Comparison of ENCODE assay signal across 8 cellular contexts in genomic region chr4:89109841-89110540, GRCh38. TPM values are rescaled to one million over a fixed set of nuclear protein-coding genes. Genes with fewer than 3 reads are reported as not detected.
DNase-seq lines count a peak whose midpoint lies in the region; ATAC-seq and TF ChIP-seq lines count a peak whose summit lies in the region.

No MANE protein-coding gene starts in this region.

- intact Hi-C loops in posterior vena cava (cut with DNase I): no loop called here

- no peak for DNase-seq in SK-N-MC (ENCODE audit: low read depth, low spot score)
- no peak for DNase-seq in fibroblast of villous mesenchyme (ENCODE audit: low read depth)
- DNase-seq in posterior vena cava (ENCODE audit: low spot score): peak; percentile 30
- DNase-seq in activated CD4-positive, CD25-positive, alpha-beta regulatory T cell treated with anti-CD3 and anti-CD28 coated beads, Interleukin-2, amount 50 U/mL, for 72 hours: no peak
- no peak for DNase-seq in OCI-M2 (lab: John Stamatoyannopoulos, UW; ENCODE audit: unreplicated experiment)
- DNase-seq in NCI-H2029 treated with DMSO at 0.1 percent for 48 hours (lab: John Stamatoyannopoulos, UW): no peak

- H3K4me2 ChIP-seq in DOHH2 (ENCODE audit: low read length): peak overlapping the region; percentile 81

- no peaks in the 10 kb centered on the region for H4K20me1 ChIP-seq in DOHH2 (ENCODE audit: control insufficient read depth, insufficient read depth, low read depth, low read length)

- H3K4me1 ChIP-seq in DOHH2 (ENCODE audit: control insufficient read depth, low read length): peaks cover 17% of the 10 kb centered on the region

- TF ChIP-seq CTCF in DOHH2 (IDR thresholded peaks at IDR 0.05; ENCODE audit: low read depth, low read length, poor library complexity, severe bottlenecking) (no peak), fibroblast of villous mesenchyme (IDR thresholded peaks at IDR 0.05; ENCODE audit: insufficient read depth, low read depth, low read length) (no peak)

- peaks cover 6% of the 10 kb centered on the region; the same call in 1 of the 2 replicates for H3K9me3 ChIP-seq in DOHH2 (ENCODE audit: control insufficient read depth, insufficient read depth, low read length)
- H3K9me3 ChIP-seq in SK-N-MC (ENCODE audit: low read depth, low read length): no peaks in the 10 kb centered on the region

- peak overlapping the region; percentile 3 for H3K9ac ChIP-seq in SK-N-MC (ENCODE audit: insufficient read length)

- H3K27ac ChIP-seq in DOHH2 (ENCODE audit: low read depth, low read length): no peak overlapping the region
- H3K27ac ChIP-seq in SK-N-MC: no peak overlapping the region

- peak overlapping the region; percentile 80 for H3K4me3 ChIP-seq in DOHH2 (ENCODE audit: low read length)
- peak overlapping the region; percentile 90 for H3K4me3 ChIP-seq in SK-N-MC
- peak overlapping the region; percentile 80 for H3K4me3 ChIP-seq in fibroblast of villous mesenchyme (ENCODE audit: low read depth, low read length)

- H3K79me2 ChIP-seq in DOHH2 (ENCODE audit: control insufficient read depth, low read length): peaks cover 8% of the 10 kb centered on the region

- H3F3A ChIP-seq in DOHH2 (ENCODE audit: control insufficient read depth, insufficient read depth): no peaks in the 10 kb centered on the region

- H3K36me3 ChIP-seq in DOHH2 (ENCODE audit: control insufficient read depth, low read length) (peaks cover 11% of the 10 kb centered on the region), SK-N-MC (ENCODE audit: insufficient read depth, low read length) (peaks cover 6% of the 10 kb centered on the region)

- no peak for ATAC-seq in HG03039 (IDR thresholded peaks at IDR 0.05; ENCODE audit: unreplicated experiment)

- H3K27me3 ChIP-seq in DOHH2 (ENCODE audit: control insufficient read depth, low read length): peaks cover 13% of the 10 kb centered on the region

- H3K9me2 ChIP-seq in DOHH2 (replicated peaks; ENCODE audit: control insufficient read depth, low read length): no peaks in the 10 kb centered on the region

RNA-seq across cellular contexts. Expression of gene TIGD2, which starts 1.3 kb away (rescaled TPM):
- 12.2 and 12.5 TPM in 2 replicates for total RNA-seq in fibroblast of villous mesenchyme
- 1 to 10 TPM; 2.1 to 2.8 TPM for total RNA-seq in posterior vena cava

RNA-seq across cellular contexts. Expression of gene FAM13A, which starts 53.0 kb away (rescaled TPM):
- 16.1 and 34.1 TPM in 2 replicates for total RNA-seq in fibroblast of villous mesenchyme
- 10 to 100 TPM; 20.7 to 35.2 TPM for total RNA-seq in posterior vena cava
